In genomic region chr1:28058168-28058567, GRCh38 we compare ENCODE assay signal across 1 cellular context.
TF ChIP-seq lines count a peak whose summit lies in the region.

No MANE protein-coding gene starts in this region.

TF ChIP-seq in K562, 482 proteins besides CTCF, POLR2A, EP300 and RAD21:
- TF ChIP-seq RFX1 (IDR thresholded peaks at IDR 0.05) (peak; percentile 22; the same call in 1 of the 2 replicates), NR2C1 (IDR thresholded peaks at IDR 0.05) (no peak), NR2C1 (tag; IDR thresholded peaks at IDR 0.05) (0 out of 2 replicates have a peak, but pooled peaks have one; percentile 7), RFX5 (IDR thresholded peaks at IDR 0.05; ENCODE audit: low read depth, low read length) (no peak), ID3 (CRISPR knock-in tag; IDR thresholded peaks at IDR 0.05) (no peak), ID3 (tag; IDR thresholded peaks at IDR 0.05) (no peak), SMARCE1 (IDR thresholded peaks at IDR 0.05) (0 out of 2 replicates have a peak, but pooled peaks have one; percentile 9), EP400 (IDR thresholded peaks at IDR 0.05) (0 out of 2 replicates have a peak, but pooled peaks have one; percentile 4), MYC (IDR thresholded peaks at IDR 0.05; ENCODE audit: low read depth, low read length) (peak; percentile 32; the same call in 1 of the 2 replicates), MYC (CRISPR knock-in tag; IDR thresholded peaks at IDR 0.05; ENCODE audit: borderline replicate concordance, low read depth) (no peak)
- TF ChIP-seq, protein P1, sequence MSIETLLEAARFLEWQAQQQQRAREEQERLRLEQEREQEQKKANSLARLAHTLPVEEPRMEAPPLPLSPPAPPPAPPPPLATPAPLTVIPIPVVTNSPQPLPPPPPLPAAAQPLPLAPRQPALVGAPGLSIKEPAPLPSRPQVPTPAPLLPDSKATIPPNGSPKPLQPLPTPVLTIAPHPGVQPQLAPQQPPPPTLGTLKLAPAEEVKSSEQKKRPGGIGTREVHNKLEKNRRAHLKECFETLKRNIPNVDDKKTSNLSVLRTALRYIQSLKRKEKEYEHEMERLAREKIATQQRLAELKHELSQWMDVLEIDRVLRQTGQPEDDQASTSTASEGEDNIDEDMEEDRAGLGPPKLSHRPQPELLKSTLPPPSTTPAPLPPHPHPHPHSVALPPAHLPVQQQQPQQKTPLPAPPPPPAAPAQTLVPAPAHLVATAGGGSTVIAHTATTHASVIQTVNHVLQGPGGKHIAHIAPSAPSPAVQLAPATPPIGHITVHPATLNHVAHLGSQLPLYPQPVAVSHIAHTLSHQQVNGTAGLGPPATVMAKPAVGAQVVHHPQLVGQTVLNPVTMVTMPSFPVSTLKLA (conservative IDR thresholded peaks at IDR 0.05) = peak in 1 of 2 experiments; percentile 36; a peak in 2 of 4 replicates
- TF ChIP-seq, protein P2, sequence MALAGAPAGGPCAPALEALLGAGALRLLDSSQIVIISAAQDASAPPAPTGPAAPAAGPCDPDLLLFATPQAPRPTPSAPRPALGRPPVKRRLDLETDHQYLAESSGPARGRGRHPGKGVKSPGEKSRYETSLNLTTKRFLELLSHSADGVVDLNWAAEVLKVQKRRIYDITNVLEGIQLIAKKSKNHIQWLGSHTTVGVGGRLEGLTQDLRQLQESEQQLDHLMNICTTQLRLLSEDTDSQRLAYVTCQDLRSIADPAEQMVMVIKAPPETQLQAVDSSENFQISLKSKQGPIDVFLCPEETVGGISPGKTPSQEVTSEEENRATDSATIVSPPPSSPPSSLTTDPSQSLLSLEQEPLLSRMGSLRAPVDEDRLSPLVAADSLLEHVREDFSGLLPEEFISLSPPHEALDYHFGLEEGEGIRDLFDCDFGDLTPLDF (CRISPR knock-in tag; IDR thresholded peaks at IDR 0.05) = peak; percentile 27; the same call in 1 of the 2 replicates
